1 cellular context compared by ENCODE assay signal in genomic region chrX:46575586-46575985, GRCh38.
TF ChIP-seq lines count a peak whose summit lies in the region.

No MANE protein-coding gene starts in this region.

TF ChIP-seq in HepG2, 621 proteins besides CTCF, POLR2A, EP300 and RAD21:
- TF ChIP-seq TBX2 (CRISPR knock-in tag; IDR thresholded peaks at IDR 0.05; ENCODE audit: borderline replicate concordance): 0 out of 2 replicates have a peak, but pooled peaks have one; percentile 21
- no peak for TF ChIP-seq SP140L (CRISPR knock-in tag; IDR thresholded peaks at IDR 0.05; ENCODE audit: borderline replicate concordance)
- no peak for TF ChIP-seq ZNF432 (CRISPR knock-in tag; IDR thresholded peaks at IDR 0.05; ENCODE audit: borderline replicate concordance)
- TF ChIP-seq ASH2L (IDR thresholded peaks at IDR 0.05; ENCODE audit: insufficient read length, low read depth, low read length): no peak
- no peak for TF ChIP-seq ATF3 (CRISPR knock-in tag; IDR thresholded peaks at IDR 0.05)
- no peak for TF ChIP-seq MEIS2 (CRISPR knock-in tag; IDR thresholded peaks at IDR 0.05)
- TF ChIP-seq ZNF362 (CRISPR knock-in tag; IDR thresholded peaks at IDR 0.05; ENCODE audit: borderline replicate concordance): no peak
- no peak for TF ChIP-seq SOX6 (IDR thresholded peaks at IDR 0.05)
- TF ChIP-seq SOX6 (CRISPR knock-in tag; IDR thresholded peaks at IDR 0.05): peak; percentile 8; the same call in 1 of the 2 replicates
- TF ChIP-seq UBTF (CRISPR knock-in tag; IDR thresholded peaks at IDR 0.05): 0 out of 2 replicates have a peak, but pooled peaks have one; percentile 9
